30 cellular contexts compared by ENCODE assay signal in the genomic region with DNA sequence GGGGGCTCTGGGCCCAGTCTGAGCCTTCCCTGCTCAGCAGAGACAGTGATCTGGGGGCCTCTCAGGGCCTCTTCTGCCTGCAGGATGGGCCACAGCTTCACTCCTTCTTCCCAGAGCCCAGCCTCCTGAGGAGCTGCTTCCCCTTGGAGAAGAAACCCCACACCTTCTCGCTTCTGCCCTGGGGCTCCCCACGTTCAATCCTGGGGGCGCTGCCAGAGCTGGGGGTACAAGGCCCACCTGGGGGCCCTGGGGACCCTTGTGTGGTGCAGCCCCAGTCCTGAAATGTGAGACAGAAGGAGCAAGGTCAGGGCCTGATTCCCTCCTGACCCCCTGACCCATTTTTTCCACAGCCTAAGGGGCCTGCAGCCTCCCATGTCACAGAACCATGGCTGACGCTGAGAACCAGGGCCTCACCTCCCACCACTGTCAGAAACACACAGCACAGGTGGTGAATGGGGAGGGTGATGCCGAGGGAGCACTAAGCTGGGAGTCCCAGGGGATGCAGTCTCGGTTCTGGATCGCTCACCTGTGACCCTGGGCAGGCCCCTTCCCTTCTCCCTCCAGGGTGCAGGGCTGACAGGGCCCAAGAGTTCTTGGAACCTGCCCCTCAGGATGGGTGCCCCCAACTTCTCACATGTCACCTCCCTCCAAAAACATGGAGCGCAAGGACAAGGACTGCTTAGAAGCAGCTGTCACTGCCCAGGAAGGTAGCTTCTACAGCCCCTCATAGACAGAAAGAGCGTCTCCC. TPM values are rescaled to one million over a fixed set of nuclear protein-coding genes. Genes with fewer than 3 reads are reported as not detected.
DNase-seq lines count a peak whose midpoint lies in the region; ATAC-seq and TF ChIP-seq lines count a peak whose summit lies in the region.
"Had no signal": no experiment of that assay in that cellular context is flagged by ENCODE, and none has a peak within 500 bp of the region (broad histone marks: within the 10 kb centered on the region; RNA-seq: fewer than 3 reads in every experiment).

No MANE protein-coding gene starts in this region.

- H3K9ac ChIP-seq in PC-3 (ENCODE audit: low read length), result no peak overlapping the region
- H3K9ac ChIP-seq: KMS-11 had no signal

- intact Hi-C loops in left cardiac atrium (cut with DNase I), result no loop called here
- intact Hi-C loops in heart right ventricle (cut with DNase I), result loop anchor here in 2 of 10 donors (10.0 kb wide), 1 partner anchor 142 kb away; no protein-coding TSS in a partner anchor
- intact Hi-C loops in PC-3 (cut with micrococcal nuclease), result no loop called here
- intact Hi-C loops in left colon (cut with DNase I, micrococcal nuclease), result loop anchor here in 1 of 2 donors (10.0 kb wide), 1 partner anchor 142 kb away; no protein-coding TSS in a partner anchor

- H3K9me3 Mint-ChIP-seq in central memory CD8-positive, alpha-beta T cell, result no peaks in the 10 kb centered on the region
- no peaks in the 10 kb centered on the region for H3K9me3 Mint-ChIP-seq in memory B cell
- H3K9me3 Mint-ChIP-seq: activated CD4-positive, alpha-beta T cell treated with anti-CD3 and anti-CD28 coated beads, Interleukin-2, amount 10 ng/mL, durations not matched to agents 24 days and 14 days; activated naive CD4-positive, alpha-beta T cell treated with anti-CD3 and anti-CD28 coated beads, Interleukin-2, amount 50 U/mL, for 24 hours; activated T-helper 17 cell treated with anti-CD3 and anti-CD28 coated beads, Interleukin-2, amount 50 U/mL, for 72 hours; effector memory CD8-positive, alpha-beta T cell; H9; naive thymus-derived CD8-positive, alpha-beta T cell had no signal

- no peak for ATAC-seq in left cardiac atrium
- ATAC-seq in heart right ventricle, result no peak
- ATAC-seq in central memory CD8-positive, alpha-beta T cell (replicated peaks; ENCODE audit: extremely low read depth, poor library complexity, severe bottlenecking), result no peak
- peak; percentile 26 for ATAC-seq in memory B cell (ENCODE audit: low read depth)
- no peak for ATAC-seq in PC-3
- ATAC-seq in left colon, result no peak
- no peak for ATAC-seq in GM19035 (IDR thresholded peaks at IDR 0.05; ENCODE audit: unreplicated experiment)
- ATAC-seq: activated T-helper 17 cell treated with anti-CD3 and anti-CD28 coated beads, Interleukin-2, amount 50 U/mL, for 72 hours; effector memory CD8-positive, alpha-beta T cell; naive thymus-derived CD8-positive, alpha-beta T cell; pancreas had no signal

- TF ChIP-seq CTCF in heart right ventricle (IDR thresholded peaks at IDR 0.05), result no peak
- TF ChIP-seq CTCF in PC-3 (conservative IDR thresholded peaks at IDR 0.05; ENCODE audit: low read depth, low read length), result no peak

- H3K9me2 ChIP-seq in PC-3 (replicated peaks; ENCODE audit: low read length), result no peaks in the 10 kb centered on the region

- H3K27me3 ChIP-seq in heart right ventricle (peaks cover 0 to 29% (median 0%) of the 10 kb centered on the region in 7 donors), PC-3 (ENCODE audit: low read length) (peaks cover 11% of the 10 kb centered on the region)
- H3K27me3 ChIP-seq: pancreas had no signal

- no peak overlapping the region for H3K4me2 ChIP-seq in PC-3 (ENCODE audit: low read length)
- H3K4me2 ChIP-seq: KMS-11, smooth muscle cell had no signal

- BruUV-seq in PC-3 (replicated peaks; lab: Mats Ljungman, UMichigan), result no TSS peak

- H3K4me1 ChIP-seq in heart right ventricle (peaks cover 0 to 4% (median 0%) of the 10 kb centered on the region in 9 donors), PC-3 (ENCODE audit: insufficient read depth, low read length) (no peaks in the 10 kb centered on the region)
- H3K4me1 ChIP-seq: BE2C, pancreas had no signal

- no peak overlapping the region for H2AFZ ChIP-seq in PC-3 (ENCODE audit: low read length)

- peaks cover 5% of the 10 kb centered on the region for H3K36me3 Mint-ChIP-seq in central memory CD8-positive, alpha-beta T cell (ENCODE audit: insufficient read depth)
- H3K36me3 Mint-ChIP-seq in memory B cell, result no peaks in the 10 kb centered on the region
- H3K36me3 Mint-ChIP-seq: activated naive CD4-positive, alpha-beta T cell treated with anti-CD3 and anti-CD28 coated beads, Interleukin-2, amount 50 U/mL, for 24 hours had no signal

- no peaks in the 10 kb centered on the region for H4K20me1 ChIP-seq in PC-3 (ENCODE audit: low read length)

- H3K9me3 ChIP-seq in heart right ventricle (peaks cover 0 to 16% (median 3%) of the 10 kb centered on the region in 11 donors), PC-3 (ENCODE audit: low read length) (no peaks in the 10 kb centered on the region)
- H3K9me3 ChIP-seq: BE2C, pancreas had no signal

- no peak overlapping the region for H3K4me3 Mint-ChIP-seq in central memory CD8-positive, alpha-beta T cell
- H3K4me3 Mint-ChIP-seq in memory B cell, result no peak overlapping the region
- H3K4me3 Mint-ChIP-seq: activated CD4-positive, alpha-beta T cell treated with anti-CD3 and anti-CD28 coated beads, Interleukin-2, amount 10 ng/mL, durations not matched to agents 24 days and 14 days; activated naive CD4-positive, alpha-beta T cell treated with anti-CD3 and anti-CD28 coated beads, Interleukin-2, amount 50 U/mL, for 24 hours; activated T-helper 17 cell treated with anti-CD3 and anti-CD28 coated beads, Interleukin-2, amount 50 U/mL, for 72 hours; effector memory CD8-positive, alpha-beta T cell; H9; naive thymus-derived CD8-positive, alpha-beta T cell had no signal

- no peaks in the 10 kb centered on the region for H3K27me3 Mint-ChIP-seq in central memory CD8-positive, alpha-beta T cell
- no peaks in the 10 kb centered on the region for H3K27me3 Mint-ChIP-seq in memory B cell
- H3K27me3 Mint-ChIP-seq: activated naive CD4-positive, alpha-beta T cell treated with anti-CD3 and anti-CD28 coated beads, Interleukin-2, amount 50 U/mL, for 24 hours; activated T-helper 17 cell treated with anti-CD3 and anti-CD28 coated beads, Interleukin-2, amount 50 U/mL, for 72 hours; effector memory CD8-positive, alpha-beta T cell; naive thymus-derived CD8-positive, alpha-beta T cell had no signal

- H3K27ac Mint-ChIP-seq in central memory CD8-positive, alpha-beta T cell (ENCODE audit: low read depth), result peak overlapping the region; percentile 13
- no peak overlapping the region for H3K27ac Mint-ChIP-seq in memory B cell
- H3K27ac Mint-ChIP-seq: activated CD4-positive, alpha-beta T cell treated with anti-CD3 and anti-CD28 coated beads, Interleukin-2, amount 10 ng/mL, durations not matched to agents 24 days and 14 days; activated naive CD4-positive, alpha-beta T cell treated with anti-CD3 and anti-CD28 coated beads, Interleukin-2, amount 50 U/mL, for 24 hours; activated T-helper 17 cell treated with anti-CD3 and anti-CD28 coated beads, Interleukin-2, amount 50 U/mL, for 72 hours had no signal

- CTCF ChIA-PET in PC-3 (lab: Charles Lee), result interaction anchor here (0.5 to 0.6 kb wide), 2 partner anchors 452 to 851 kb away, joined by 5 to 7 read pairs; no protein-coding TSS in a partner anchor

- H3K27ac ChIP-seq in heart right ventricle (no peak overlapping the region), PC-3 (ENCODE audit: low read length) (no peak overlapping the region)
- H3K27ac ChIP-seq: KMS-11, pancreas had no signal

- no peaks in the 10 kb centered on the region for H3F3A ChIP-seq in PC-3 (ENCODE audit: low read length, unreplicated experiment)

- POLR2A ChIA-PET in PC-3 (lab: Charles Lee; ENCODE audit: unreplicated experiment), result no interaction called here

- peaks cover 12% of the 10 kb centered on the region for H3K4me1 Mint-ChIP-seq in central memory CD8-positive, alpha-beta T cell
- H3K4me1 Mint-ChIP-seq in memory B cell, result peaks cover 9% of the 10 kb centered on the region
- H3K4me1 Mint-ChIP-seq: activated naive CD4-positive, alpha-beta T cell treated with anti-CD3 and anti-CD28 coated beads, Interleukin-2, amount 50 U/mL, for 24 hours; activated T-helper 17 cell treated with anti-CD3 and anti-CD28 coated beads, Interleukin-2, amount 50 U/mL, for 72 hours had no signal

- H3K36me3 ChIP-seq in heart right ventricle (no peaks in the 10 kb centered on the region), PC-3 (ENCODE audit: low read depth, low read length) (no peaks in the 10 kb centered on the region)
- H3K36me3 ChIP-seq: BE2C, pancreas had no signal

- H3K4me3 ChIP-seq in heart right ventricle (no peak overlapping the region), PC-3 (ENCODE audit: low read length) (no peak overlapping the region)
- H3K4me3 ChIP-seq: pancreas, smooth muscle cell had no signal

- H3K79me2 ChIP-seq in PC-3 (ENCODE audit: low read length), result no peaks in the 10 kb centered on the region

- 86 to 88% methylated on average over 9 of the region's 9 CpGs for WGBS in heart right ventricle, 2 donors

- DNase-seq in left cardiac atrium (peak; percentile 12), heart right ventricle (no peak), memory B cell (ENCODE audit: low spot score in 2 of 2) (no peak), PC-3 (no peak), left colon (no peak)
- peak in 1 of 2 donors; percentile 6 for DNase-seq in central memory CD8-positive, alpha-beta T cell (ENCODE audit: low spot score in 2 of 2)
- DNase-seq in activated effector memory CD4-positive, alpha-beta T cell treated with anti-CD3 and anti-CD28 coated beads, Interleukin-2, amount 50 U/mL, for 16 hours, result no peak
- DNase-seq: ACHN; activated CD4-positive, alpha-beta T cell treated with anti-CD3 and anti-CD28 coated beads, Interleukin-2, amount 10 ng/mL, durations not matched to agents 24 days and 14 days; amygdala; BE2C; effector memory CD8-positive, alpha-beta T cell; erythroblast; GF-D8; midbrain; NCI-H1417; pancreas; retina; stimulated activated CD4-positive, alpha-beta T cell treated with anti-CD3 and anti-CD28 coated beads, Interleukin-2, amount 100 ng/mL, for 24 hours; trophoblast cell had no signal

RNA-seq across cellular contexts. Expression of a gene that starts 21.6 kb away (rescaled TPM):
- total RNA-seq in left cardiac atrium, result under 1 TPM; 0.24 to 0.32 TPM
- total RNA-seq in heart right ventricle, result 1 to 10 TPM in 1 of 10 donors, under 1 TPM in 7, not detected in 2; 0.08 to 2.5 (median 0.25) TPM
- polyA plus RNA-seq in heart right ventricle, result under 1 TPM; 0.07 to 0.15 TPM
- not detected in 2 replicates for total RNA-seq in PC-3 (2014; rRNA removed)
- total RNA-seq in left colon, result under 1 TPM in 1 of 2 donors, not detected in 1; 0.45 TPM
- total RNA-seq: activated CD4-positive, alpha-beta T cell treated with anti-CD3 and anti-CD28 coated beads, Interleukin-2, amount 10 ng/mL, durations not matched to agents 24 days and 14 days; fibroblast of villous mesenchyme; H9; naive thymus-derived CD8-positive, alpha-beta T cell; NCI-H460; smooth muscle cell; T-helper 2 cell treated with Interferon-gamma antibody and Interleukin-4, amounts not matched to agents 100 ng/mL and 5 ng/mL, for 36 hours had no signal
- polyA plus RNA-seq: naive thymus-derived CD8-positive, alpha-beta T cell had no signal

RNA-seq across cellular contexts. Expression of a gene that starts 26.2 kb away (rescaled TPM):
- total RNA-seq in left cardiac atrium (1 to 10 TPM; 8.8 to 9.0 TPM), heart right ventricle (10 to 100 TPM in 8 of 10 donors, 1 to 10 TPM in 2; 6.0 to 18.7 (median 12.4) TPM), PC-3 (2014; rRNA removed) (4.3 and 8.3 TPM in 2 replicates), left colon (1 to 10 TPM; 6.1 to 7.9 TPM)
- polyA plus RNA-seq in heart right ventricle, result 10 to 100 TPM in 1 of 2 donors, 1 to 10 TPM in 1; 1.6 to 35.6 TPM
- total RNA-seq: NCI-H460 had no signal

RNA-seq across cellular contexts. Expression of a gene that starts 49.7 kb away (rescaled TPM):
- total RNA-seq in left cardiac atrium, result 10 to 100 TPM; 49.4 to 60.6 TPM
- 10 to 100 TPM; 49.0 to 73.4 (median 59.8) TPM for total RNA-seq in heart right ventricle
- polyA plus RNA-seq in heart right ventricle, result 10 to 100 TPM; 38.0 to 95.0 TPM
- total RNA-seq in PC-3 (2014; rRNA removed), result 100.0 and 116 TPM in 2 replicates
- 10 to 100 TPM; 58.1 to 63.0 TPM for total RNA-seq in left colon
